Comparison of ENCODE assay signal across 8 cellular contexts in genomic region chr12:102061096-102061555, GRCh38. TPM values are rescaled to one million over a fixed set of nuclear protein-coding genes. Genes with fewer than 3 reads are reported as not detected.
DNase-seq lines count a peak whose midpoint lies in the region; ATAC-seq and TF ChIP-seq lines count a peak whose summit lies in the region.

No MANE protein-coding gene starts in this region.

- H3K27me3 Mint-ChIP-seq in endothelial cell (ENCODE audit: unreplicated experiment), result peaks cover 5% of the 10 kb centered on the region
- H3K27me3 Mint-ChIP-seq in naive thymus-derived CD4-positive, alpha-beta T cell, result peaks cover 0 to 21% (median 5%) of the 10 kb centered on the region in 5 donors

- TF ChIP-seq CTCF in RWPE1 (conservative IDR thresholded peaks at IDR 0.05; ENCODE audit: low read depth), result no peak
- no peak for TF ChIP-seq CTCF in endothelial cell (IDR thresholded peaks at IDR 0.05; ENCODE audit: unreplicated experiment)

- intact Hi-C loops in naive thymus-derived CD4-positive, alpha-beta T cell (cut with micrococcal nuclease), result loop anchor here (1.0 to 10.0 kb wide), 14 partner anchors 124 to 1919 kb away; partner anchors contain the start of genes ACTR6 (in 2 of the 2), ARL1 (in 2 of the 2), BLTP3B (in 1 of the 2) and DEPDC4 (in 1 of the 2)

- peak overlapping the region; percentile 68 for H3K27ac Mint-ChIP-seq in endothelial cell (ENCODE audit: unreplicated experiment)
- H3K27ac Mint-ChIP-seq in naive thymus-derived CD4-positive, alpha-beta T cell, result peak overlapping the region; percentile 94 to 100 (median 99)

- peak overlapping the region; percentile 89 for H3K4me3 ChIP-seq in naive thymus-derived CD4-positive, alpha-beta T cell (ENCODE audit: low read length)

- H3K27me3 ChIP-seq in naive thymus-derived CD4-positive, alpha-beta T cell (ENCODE audit: control insufficient read depth in 2 of 2, insufficient read depth in 2 of 2, low read length in 2 of 2), result no peaks in the 10 kb centered on the region

- H3K9me3 ChIP-seq in naive thymus-derived CD4-positive, alpha-beta T cell (ENCODE audit: control insufficient read depth in 2 of 3, low read length in 3 of 3), result no peaks in the 10 kb centered on the region

- H3K9me3 Mint-ChIP-seq in endothelial cell (ENCODE audit: unreplicated experiment), result no peaks in the 10 kb centered on the region
- H3K9me3 Mint-ChIP-seq in naive thymus-derived CD4-positive, alpha-beta T cell, result peaks cover 0 to 1% (median 0%) of the 10 kb centered on the region in 11 donors

- peak overlapping the region; percentile 72 for H3K27ac ChIP-seq in RWPE1
- peak overlapping the region; percentile 86 for H3K27ac ChIP-seq in naive thymus-derived CD4-positive, alpha-beta T cell (ENCODE audit: low read depth, low read length)

- CTCF ChIA-PET in RWPE1 (lab: Yijun Ruan, JAX), result no interaction called here
- CTCF ChIA-PET in naive thymus-derived CD4-positive, alpha-beta T cell (lab: Charles Lee), result interaction anchor here (0.6 kb wide), 1 partner anchor 21 kb away, joined by 3 read pairs; no protein-coding TSS in a partner anchor

- DNase-seq in SIG-M5 treated with dmso at 0.1 percent for 504 hours (lab: John Stamatoyannopoulos, UW; ENCODE audit: unreplicated experiment), result peak; percentile 43
- DNase-seq in SIG-M5 (lab: John Stamatoyannopoulos, UW), result no peak
- DNase-seq in RWPE1 (ENCODE audit: low spot score), result peak; percentile 13
- no peak for DNase-seq in endothelial cell (ENCODE audit: low spot score)
- peak in 6 of 9 donors; percentile 8 to 29 (median 20) for DNase-seq in naive thymus-derived CD4-positive, alpha-beta T cell
- no peak for DNase-seq in NCI-H524 (lab: John Stamatoyannopoulos, UW)
- no peak for DNase-seq in activated effector memory CD4-positive, alpha-beta T cell treated with Interleukin-2 at 50 U/mL for 16 hours

- H3K4me1 Mint-ChIP-seq in endothelial cell (ENCODE audit: unreplicated experiment), result peaks cover 11% of the 10 kb centered on the region
- H3K4me1 Mint-ChIP-seq in naive thymus-derived CD4-positive, alpha-beta T cell, result peaks cover 20 to 58% (median 56%) of the 10 kb centered on the region in 7 donors

- POLR2A ChIA-PET in RWPE1 (lab: Yijun Ruan, JAX; ENCODE audit: low non-redundant PET), result no interaction called here
- POLR2A ChIA-PET in naive thymus-derived CD4-positive, alpha-beta T cell (lab: Charles Lee), result interaction anchor here (0.6 to 2.4 kb wide), 8 partner anchors 9 to 61 kb away, joined by 3 to 16 read pairs (median 4); partner anchors contain the start of genes NUP37 and PARPBP

- H3K36me3 Mint-ChIP-seq in endothelial cell (ENCODE audit: low read depth, unreplicated experiment), result peaks cover 3% of the 10 kb centered on the region
- H3K36me3 Mint-ChIP-seq in naive thymus-derived CD4-positive, alpha-beta T cell, result peaks cover 6 to 40% (median 28%) of the 10 kb centered on the region in 5 donors

- peaks cover 0 to 9% (median 5%) of the 10 kb centered on the region in 3 experiments for H3K36me3 ChIP-seq in naive thymus-derived CD4-positive, alpha-beta T cell (ENCODE audit: control insufficient read depth in 2 of 3, insufficient read depth in 3 of 3, low read length in 3 of 3)

- ATAC-seq in HG02798 (IDR thresholded peaks at IDR 0.05; ENCODE audit: poor library complexity, unreplicated experiment), result peak; percentile 40
- ATAC-seq in naive thymus-derived CD4-positive, alpha-beta T cell, result peak; percentile 45

- H3K4me3 Mint-ChIP-seq in endothelial cell (ENCODE audit: unreplicated experiment), result peak overlapping the region; percentile 97
- H3K4me3 Mint-ChIP-seq in naive thymus-derived CD4-positive, alpha-beta T cell, result peak overlapping the region; percentile 84 to 99 (median 97)

- H3K4me1 ChIP-seq in naive thymus-derived CD4-positive, alpha-beta T cell (ENCODE audit: control insufficient read depth in 2 of 2, insufficient read depth in 2 of 2, low read length in 2 of 2), result peaks cover 16 to 17% of the 10 kb centered on the region in 2 donors

RNA-seq across cellular contexts. Expression of gene WASHC3, which starts 0.7 kb away (rescaled TPM):
- total RNA-seq in endothelial cell (ENCODE audit: unreplicated experiment), result 19.7 TPM
- 10 to 100 TPM; 32.8 to 59.6 (median 49.6) TPM for total RNA-seq in naive thymus-derived CD4-positive, alpha-beta T cell
- 10 to 100 TPM; 76.3 to 87.9 TPM for polyA plus RNA-seq in naive thymus-derived CD4-positive, alpha-beta T cell

RNA-seq across cellular contexts. Expression of gene NUP37, which starts 58.8 kb away (rescaled TPM):
- 17.3 TPM for total RNA-seq in endothelial cell (ENCODE audit: unreplicated experiment)
- 10 to 100 TPM; 11.9 to 47.5 (median 18.5) TPM for total RNA-seq in naive thymus-derived CD4-positive, alpha-beta T cell
- 10 to 100 TPM; 32.9 to 34.0 TPM for polyA plus RNA-seq in naive thymus-derived CD4-positive, alpha-beta T cell

RNA-seq across cellular contexts. Expression of gene PARPBP, which starts 58.9 kb away (rescaled TPM):
- 7.5 TPM for total RNA-seq in endothelial cell (ENCODE audit: unreplicated experiment)
- 10 to 100 TPM in 1 of 5 experiments, 1 to 10 TPM in 4; 1.1 to 21.5 (median 1.5) TPM for total RNA-seq in naive thymus-derived CD4-positive, alpha-beta T cell
- 1 to 10 TPM; 1.7 to 2.2 TPM for polyA plus RNA-seq in naive thymus-derived CD4-positive, alpha-beta T cell

Comparison
In these comparisons a context has a peak if more than half of its experiments do, and no peak if none do; other contexts are left out.
1. DNase-seq: peak in SIG-M5 treated with dmso at 0.1 percent for 504 hours (single experiment), RWPE1 (single experiment) and naive thymus-derived CD4-positive, alpha-beta T cell (6 of 9); none in SIG-M5 (single experiment), endothelial cell (single experiment), NCI-H524 (0 of 2) and activated effector memory CD4-positive, alpha-beta T cell treated with Interleukin-2 at 50 U/mL for 16 hours (single experiment).